In the genomic region with DNA sequence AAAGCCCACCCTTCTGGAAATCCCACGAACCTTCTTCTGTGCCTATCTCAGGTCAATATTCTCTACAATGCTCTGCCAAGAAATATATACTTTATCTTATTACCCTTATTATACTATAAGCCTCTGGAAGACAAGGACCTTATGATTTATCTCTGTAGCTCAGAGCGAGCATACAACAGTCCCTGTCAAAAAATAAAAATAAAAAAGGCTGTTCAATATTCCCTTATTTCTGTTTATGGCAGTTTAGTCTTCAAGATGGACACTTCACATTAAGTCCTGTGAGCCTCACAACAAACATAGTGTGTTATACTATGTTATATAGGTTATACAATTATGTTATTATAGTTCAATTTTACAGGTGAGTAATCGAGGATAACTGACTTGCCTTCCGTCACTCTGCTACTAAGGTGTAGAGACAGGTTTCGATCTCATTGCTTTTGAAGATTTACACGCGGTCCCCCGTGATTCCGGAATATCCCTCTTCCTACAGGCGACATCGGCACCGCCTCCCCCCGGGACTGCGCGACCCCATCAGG, we compare ENCODE assay signal across 8 cellular contexts. TPM values are rescaled to one million over a fixed set of nuclear protein-coding genes. Genes with fewer than 3 reads are reported as not detected.
DNase-seq lines count a peak whose midpoint lies in the region; ATAC-seq, FAIRE-seq and TF ChIP-seq lines count a peak whose summit lies in the region.

No MANE protein-coding gene starts in this region.

- H3K4me3 Mint-ChIP-seq in activated CD8-positive, alpha-beta memory T cell treated with anti-CD3 and anti-CD28 coated beads, Interleukin-2, amount 10 ng/mL, durations not matched to agents 7 days and 5 days, result peak overlapping the region; percentile 99

- H3K4me1 ChIP-seq in iPS-15b (ENCODE audit: control insufficient read depth, insufficient read depth, low read length) (no peaks in the 10 kb centered on the region), stomach smooth muscle (ENCODE audit: control insufficient read depth, insufficient read depth, low read length) (peaks cover 11% of the 10 kb centered on the region)

- CTCF ChIA-PET in activated CD8-positive, alpha-beta memory T cell treated with anti-CD3 and anti-CD28 coated beads, Interleukin-2, amount 10 ng/mL, durations not matched to agents 7 days and 5 days (lab: Charles Lee), result no interaction called here

- no peak for DNase-seq in activated CD8-positive, alpha-beta memory T cell treated with anti-CD3 and anti-CD28 coated beads, Interleukin-2, amount 10 ng/mL, durations not matched to agents 7 days and 5 days
- DNase-seq in activated CD8-positive, alpha-beta memory T cell treated with anti-CD3 and anti-CD28 coated beads, Interleukin-2, amount 50 U/mL, for 4 hours, result no peak
- DNase-seq in Ammon's horn (ENCODE audit: low spot score) (no peak), cerebellar cortex (ENCODE audit: low spot score) (no peak), HTR-8/SVneo (ENCODE audit: insufficient read length, low spot score) (no peak)

- peaks cover 23% of the 10 kb centered on the region for H3K4me1 Mint-ChIP-seq in activated CD8-positive, alpha-beta memory T cell treated with anti-CD3 and anti-CD28 coated beads, Interleukin-2, amount 10 ng/mL, durations not matched to agents 7 days and 5 days

- H3K9ac ChIP-seq in iPS-15b (ENCODE audit: low read depth, low read length) (peak overlapping the region; percentile 94), stomach smooth muscle (ENCODE audit: low read length in 2 of 2) (peak overlapping the region; percentile 99 to 100)

- no peak for ATAC-seq in activated CD8-positive, alpha-beta memory T cell treated with anti-CD3 and anti-CD28 coated beads, Interleukin-2, amount 10 ng/mL, durations not matched to agents 7 days and 5 days

- peak overlapping the region; percentile 93 for H3K4me3 ChIP-seq in WI38 (ENCODE audit: low read depth, low read length)
- H3K4me3 ChIP-seq in iPS-15b (ENCODE audit: low read depth, low read length), result peak overlapping the region; percentile 96
- H3K4me3 ChIP-seq in stomach smooth muscle (ENCODE audit: low read length in 2 of 2), result peak overlapping the region; percentile 98 to 99

- H3K27me3 Mint-ChIP-seq in activated CD8-positive, alpha-beta memory T cell treated with anti-CD3 and anti-CD28 coated beads, Interleukin-2, amount 10 ng/mL, durations not matched to agents 7 days and 5 days, result no peaks in the 10 kb centered on the region

- H3K9me3 ChIP-seq in iPS-15b (ENCODE audit: control insufficient read depth, insufficient read depth, low read length) (no peaks in the 10 kb centered on the region), stomach smooth muscle (ENCODE audit: control insufficient read depth in 2 of 2, low read length in 2 of 2) (no peaks in the 10 kb centered on the region)

- no peak for TF ChIP-seq CTCF in WI38 (IDR thresholded peaks at IDR 0.05; ENCODE audit: low read depth, low read length)

- FAIRE-seq in HTR-8/SVneo (lab: Jason Lieb, UNC), result no peak

- peaks cover 7% of the 10 kb centered on the region for H3K36me3 Mint-ChIP-seq in activated CD8-positive, alpha-beta memory T cell treated with anti-CD3 and anti-CD28 coated beads, Interleukin-2, amount 10 ng/mL, durations not matched to agents 7 days and 5 days

- peak overlapping the region; percentile 100 for H3K27ac Mint-ChIP-seq in activated CD8-positive, alpha-beta memory T cell treated with anti-CD3 and anti-CD28 coated beads, Interleukin-2, amount 10 ng/mL, durations not matched to agents 7 days and 5 days

- H3K27ac ChIP-seq in stomach smooth muscle (ENCODE audit: low read length), result peak overlapping the region; percentile 98

- no peaks in the 10 kb centered on the region for H3K9me3 Mint-ChIP-seq in activated CD8-positive, alpha-beta memory T cell treated with anti-CD3 and anti-CD28 coated beads, Interleukin-2, amount 10 ng/mL, durations not matched to agents 7 days and 5 days (ENCODE audit: low read depth)

- H3K27me3 ChIP-seq in iPS-15b (ENCODE audit: control insufficient read depth, insufficient read depth, low read length) (no peaks in the 10 kb centered on the region), stomach smooth muscle (ENCODE audit: control insufficient read depth in 1 of 2, insufficient read depth in 2 of 2, low read length in 2 of 2) (no peaks in the 10 kb centered on the region)

- H3K36me3 ChIP-seq in iPS-15b (ENCODE audit: control insufficient read depth, insufficient read depth, low read length) (no peaks in the 10 kb centered on the region), stomach smooth muscle (ENCODE audit: control insufficient read depth in 2 of 2, insufficient read depth in 2 of 2, low read length in 2 of 2) (peaks cover 3 to 4% of the 10 kb centered on the region in 2 donors)

RNA-seq across cellular contexts. Expression of a gene that starts 0.6 kb away (rescaled TPM):
- 10 to 100 TPM; 25.2 to 29.8 TPM for total RNA-seq in activated CD8-positive, alpha-beta memory T cell treated with anti-CD3 and anti-CD28 coated beads, Interleukin-2, amount 10 ng/mL, durations not matched to agents 7 days and 5 days
